ENCODE assay signal across 20 cellular contexts in genomic region chr1:19734056-19734455, GRCh38.
DNase-seq lines count a peak whose midpoint lies in the region; FAIRE-seq and TF ChIP-seq lines count a peak whose summit lies in the region.
"Had no signal": no experiment of that assay in that cellular context is flagged by ENCODE, and none has a peak within 500 bp of the region (broad histone marks: within the 10 kb centered on the region; RNA-seq: fewer than 3 reads in every experiment).

No MANE protein-coding gene starts in this region.

- peaks cover 20% of the 10 kb centered on the region for H3K27me3 Mint-ChIP-seq in astrocyte (ENCODE audit: low read depth, unreplicated experiment)

- no peak overlapping the region for H3K4me2 ChIP-seq in astrocyte (ENCODE audit: low read length)
- H3K4me2 ChIP-seq: A549, PC-9 had no signal

- CTCF ChIA-PET in HEK293 (lab: Yijun Ruan, JAX): interaction anchor here (0.6 to 0.9 kb wide), 2 partner anchors 18 to 419 kb away, joined by 3 to 4 read pairs; no protein-coding TSS in a partner anchor

- no peaks in the 10 kb centered on the region for H3K79me2 ChIP-seq in astrocyte (ENCODE audit: insufficient read depth, low read length)

- peaks cover 6% of the 10 kb centered on the region for H3K4me1 Mint-ChIP-seq in astrocyte (ENCODE audit: low read depth, unreplicated experiment)

- no peak overlapping the region for H3K4me3 ChIP-seq in HEK293 (ENCODE audit: low read depth, low read length)
- H3K4me3 ChIP-seq in astrocyte (ENCODE audit: insufficient read depth, low read depth, low read length): no peak overlapping the region
- no peak overlapping the region for H3K4me3 ChIP-seq in esophagus muscularis mucosa
- no peak overlapping the region for H3K4me3 ChIP-seq in breast epithelium
- H3K4me3 ChIP-seq: A549, PC-9 had no signal

- H3K36me3 ChIP-seq in HEK293 (ENCODE audit: control insufficient read depth in 2 of 2, insufficient read depth in 1 of 2, low read length in 2 of 2): no peaks in the 10 kb centered on the region
- no peaks in the 10 kb centered on the region for H3K36me3 ChIP-seq in astrocyte (ENCODE audit: insufficient read depth, low read length)
- peaks cover 6 to 48% (median 28%) of the 10 kb centered on the region in 4 donors for H3K36me3 ChIP-seq in esophagus muscularis mucosa
- H3K36me3 ChIP-seq in breast epithelium: no peaks in the 10 kb centered on the region

- H3K36me3 Mint-ChIP-seq in astrocyte (ENCODE audit: low read depth, unreplicated experiment): peaks cover 6% of the 10 kb centered on the region

- H3K9me3 ChIP-seq in HEK293 (ENCODE audit: control insufficient read depth, insufficient read depth, low read depth, low read length): no peaks in the 10 kb centered on the region
- peaks cover 7% of the 10 kb centered on the region for H3K9me3 ChIP-seq in astrocyte (ENCODE audit: insufficient read depth, low read depth, low read length)
- peaks cover 0 to 8% (median 0%) of the 10 kb centered on the region in 4 donors for H3K9me3 ChIP-seq in esophagus muscularis mucosa
- H3K9me3 ChIP-seq in breast epithelium: peaks cover 4 to 9% of the 10 kb centered on the region in 2 donors

- H3K4me3 Mint-ChIP-seq in astrocyte (ENCODE audit: unreplicated experiment): no peak overlapping the region

- H3K4me1 ChIP-seq in HEK293 (ENCODE audit: control insufficient read depth, insufficient read depth, low read length) (no peaks in the 10 kb centered on the region), astrocyte (ENCODE audit: insufficient read depth, low read length) (peaks cover 22% of the 10 kb centered on the region), esophagus muscularis mucosa (peaks cover 9 to 48% (median 46%) of the 10 kb centered on the region in 4 donors), breast epithelium (no peaks in the 10 kb centered on the region)
- H3K4me1 ChIP-seq: A549 had no signal

- WGBS in esophagus muscularis mucosa: 84% methylated on average over 8 of the region's 8 CpGs

- H4K20me1 ChIP-seq in astrocyte (ENCODE audit: insufficient read depth, low read length): no peaks in the 10 kb centered on the region

- no peak overlapping the region for H3K27ac ChIP-seq in HEK293 (ENCODE audit: extremely low read depth, low read depth, low read length)
- no peak overlapping the region for H3K27ac ChIP-seq in astrocyte (ENCODE audit: low read depth, low read length)
- peak overlapping the region in 3 of 4 donors; percentile 82 to 85 (median 83) for H3K27ac ChIP-seq in esophagus muscularis mucosa (replicated peaks in 1 of 4)
- no peak overlapping the region for H3K27ac ChIP-seq in breast epithelium
- H3K27ac ChIP-seq: A549, PC-9 had no signal

- no peak for FAIRE-seq in astrocyte (lab: Jason Lieb, UNC)
- FAIRE-seq: A549, GM12891, H1, HepG2 had no signal

- no peak overlapping the region for H2AFZ ChIP-seq in astrocyte (ENCODE audit: low read depth, low read length)
- H2AFZ ChIP-seq: PC-9 had no signal

- peak; percentile 25 for DNase-seq in astrocyte (ENCODE audit: low read depth)
- DNase-seq in esophagus muscularis mucosa (ENCODE audit: extremely low spot score): no peak
- DNase-seq in renal cortical epithelial cell (ENCODE audit: low read depth): peak; percentile 67
- DNase-seq in activated gamma-delta T cell treated with Interleukin-2 at 50 U/mL for 16 hours: no peak
- no peak for DNase-seq in GM19240 (ENCODE audit: insufficient read length, low spot score)
- no peak for DNase-seq in GDM1 (lab: John Stamatoyannopoulos, UW)
- no peak for DNase-seq in breast epithelium (ENCODE audit: low spot score in 2 of 2)
- DNase-seq: C1 segment of cervical spinal cord, GF-D8, KG1, NCI-H1417 treated with DMSO at 0.1 percent for 48 hours, NCI-H1930, NCI-H446 treated with DMSO at 0.1 percent for 48 hours, NCI-H774, PC-9 had no signal

- no peaks in the 10 kb centered on the region for H3K9me3 Mint-ChIP-seq in astrocyte (ENCODE audit: unreplicated experiment)

- TF ChIP-seq CTCF in HEK293 (tag by site-specific recombination; IDR thresholded peaks at IDR 0.05) (no peak), astrocyte (IDR thresholded peaks at IDR 0.05; ENCODE audit: insufficient read depth, low read depth, low read length) (no peak), esophagus muscularis mucosa (IDR thresholded peaks at IDR 0.05) (no peak), breast epithelium (IDR thresholded peaks at IDR 0.05) (no peak)

- intact Hi-C loops in esophagus muscularis mucosa (cut with DNase I): no loop called here
- intact Hi-C loops in breast epithelium (cut with DNase I; ENCODE audit: low total_unique reads): no loop called here

- no peak overlapping the region for H3K27ac Mint-ChIP-seq in astrocyte (ENCODE audit: unreplicated experiment)

- TF ChIP-seq EP300 in esophagus muscularis mucosa (IDR thresholded peaks at IDR 0.05): no peak

- H3K9ac ChIP-seq in astrocyte (ENCODE audit: low read length): no peak overlapping the region

- POLR2A ChIA-PET in HEK293 (lab: Yijun Ruan, JAX): no interaction called here

- H3K27me3 ChIP-seq in astrocyte (ENCODE audit: insufficient read depth, low read length) (no peaks in the 10 kb centered on the region), esophagus muscularis mucosa (no peaks in the 10 kb centered on the region), breast epithelium (no peaks in the 10 kb centered on the region)

- no peak for TF ChIP-seq POLR2A in esophagus muscularis mucosa (IDR thresholded peaks at IDR 0.05; ENCODE audit: low read depth)
- no peak for TF ChIP-seq POLR2A in breast epithelium (IDR thresholded peaks at IDR 0.05)

TF ChIP-seq in HEK293, 187 proteins besides CTCF, POLR2A, EP300 and RAD21:
- no peak for TF ChIP-seq KLF1 (tag by site-specific recombination; IDR thresholded peaks at IDR 0.05)
- TF ChIP-seq ZIC2 (tag by site-specific recombination; IDR thresholded peaks at IDR 0.05): 0 out of 2 replicates have a peak, but pooled peaks have one; percentile 14
- no peak for TF ChIP-seq ZNF121 (tag by site-specific recombination; IDR thresholded peaks at IDR 0.05)
- TF ChIP-seq ZNF623 (tag by site-specific recombination; IDR thresholded peaks at IDR 0.05): no peak

Comparison
In these comparisons a context has a peak if more than half of its experiments do, and no peak if none do; other contexts are left out.
1. H3K27ac ChIP-seq: peak in esophagus muscularis mucosa (3 of 4); none in HEK293 (single experiment), astrocyte (single experiment) and breast epithelium (0 of 2).
2. DNase-seq: peak in astrocyte (single experiment) and renal cortical epithelial cell (single experiment); none in esophagus muscularis mucosa (single experiment), activated gamma-delta T cell treated with Interleukin-2 at 50 U/mL for 16 hours (single experiment), GM19240 (single experiment), GDM1 (single experiment) and breast epithelium (0 of 2).